Comparison of ENCODE assay signal across 11 cellular contexts in genomic region chr1:56575865-56576264, GRCh38. TPM values are rescaled to one million over a fixed set of nuclear protein-coding genes. Genes with fewer than 3 reads are reported as not detected.
DNase-seq lines count a peak whose midpoint lies in the region; ATAC-seq and TF ChIP-seq lines count a peak whose summit lies in the region.
"Had no signal": no experiment of that assay in that cellular context is flagged by ENCODE, and none has a peak within 500 bp of the region (broad histone marks: within the 10 kb centered on the region; RNA-seq: fewer than 3 reads in every experiment).

No MANE protein-coding gene starts in this region.

- no peak for ATAC-seq in stimulated activated naive CD8-positive, alpha-beta T cell treated with anti-CD3 and anti-CD28 coated beads, Interleukin-15, amount 100 ng/mL, for 72 hours
- ATAC-seq in GM19463 (IDR thresholded peaks at IDR 0.05; ENCODE audit: unreplicated experiment): no peak
- ATAC-seq: T-helper 17 cell had no signal

- no peak overlapping the region for H3K9ac ChIP-seq in trophoblast cell (ENCODE audit: low read length)

- no peak overlapping the region for H2BK12ac ChIP-seq in trophoblast cell (ENCODE audit: low read length)

- DNase-seq in AG09309 (ENCODE audit: low read depth) (no peak), OCI-LY7 (ENCODE audit: low spot score) (peak; percentile 35), foreskin fibroblast (no peak), trophoblast cell (peak in 1 of 2 donors; percentile 63), 8988T (no peak), GM20000 (ENCODE audit: low spot score) (no peak)
- DNase-seq in stimulated activated naive CD8-positive, alpha-beta T cell treated with anti-CD3 and anti-CD28 coated beads, Interleukin-15, amount 100 ng/mL, for 72 hours: no peak
- DNase-seq: activated T-cell treated with anti-CD3 and anti-CD28 coated beads for 4 hours, T-helper 17 cell had no signal

- no peak overlapping the region for H3K18ac ChIP-seq in trophoblast cell (ENCODE audit: low read length)

- H4K20me1 ChIP-seq in OCI-LY7 (ENCODE audit: insufficient read depth, low read length): no peaks in the 10 kb centered on the region

- no peak overlapping the region for H2BK120ac ChIP-seq in trophoblast cell (ENCODE audit: insufficient read depth, low read length, poor library complexity)

- no peak overlapping the region for H2BK5ac ChIP-seq in trophoblast cell (ENCODE audit: low read depth, low read length, poor library complexity)

- H2AFZ ChIP-seq in OCI-LY7 (ENCODE audit: low read length) (no peak overlapping the region), trophoblast cell (ENCODE audit: insufficient read depth, low read length, poor library complexity) (no peak overlapping the region)

- H3K79me2 ChIP-seq in OCI-LY7 (ENCODE audit: insufficient read depth, low read depth, low read length) (no peaks in the 10 kb centered on the region), trophoblast cell (ENCODE audit: control insufficient read depth, insufficient read depth, low read length, poor library complexity) (peaks cover 45% of the 10 kb centered on the region)

- H3K27me3 Mint-ChIP-seq in stimulated activated naive CD8-positive, alpha-beta T cell treated with anti-CD3 and anti-CD28 coated beads, Interleukin-15, amount 100 ng/mL, for 72 hours: peaks cover 52% of the 10 kb centered on the region

- H3K4me3 Mint-ChIP-seq in stimulated activated naive CD8-positive, alpha-beta T cell treated with anti-CD3 and anti-CD28 coated beads, Interleukin-15, amount 100 ng/mL, for 72 hours: no peak overlapping the region
- H3K4me3 Mint-ChIP-seq: central memory CD8-positive, alpha-beta T cell; T-helper 17 cell had no signal

- TF ChIP-seq CTCF in AG09309 (IDR thresholded peaks at IDR 0.05; ENCODE audit: control insufficient read depth, insufficient read depth, low read depth, low read length, missing control alignments) (no peak), OCI-LY7 (conservative IDR thresholded peaks at IDR 0.05; ENCODE audit: low read length) (no peak), foreskin fibroblast (IDR thresholded peaks at IDR 0.05; ENCODE audit: low read depth, low read length) (no peak), GM20000 (IDR thresholded peaks at IDR 0.05; ENCODE audit: extremely low read depth, missing control alignments) (no peak)

- H4K91ac ChIP-seq in trophoblast cell (ENCODE audit: low read depth, low read length): no peak overlapping the region

- no peak overlapping the region for H3K27ac ChIP-seq in OCI-LY7 (ENCODE audit: low read depth, low read length, poor library complexity, severe bottlenecking)
- no peak overlapping the region for H3K27ac ChIP-seq in trophoblast cell (ENCODE audit: low read depth, low read length)

- H3K79me1 ChIP-seq in trophoblast cell (ENCODE audit: low read length): peaks cover 28% of the 10 kb centered on the region

- no peak overlapping the region for H3K23ac ChIP-seq in trophoblast cell (ENCODE audit: low read length)

- no peaks in the 10 kb centered on the region for H3K9me3 Mint-ChIP-seq in stimulated activated naive CD8-positive, alpha-beta T cell treated with anti-CD3 and anti-CD28 coated beads, Interleukin-15, amount 100 ng/mL, for 72 hours
- H3K9me3 Mint-ChIP-seq: central memory CD8-positive, alpha-beta T cell had no signal

- H4K12ac ChIP-seq in trophoblast cell (ENCODE audit: low read depth, low read length): no peak overlapping the region

- H3K4me3 ChIP-seq in AG09309 (ENCODE audit: control insufficient read depth, low read depth, low read length): peak overlapping the region; percentile 91
- H3K4me3 ChIP-seq in OCI-LY7 (ENCODE audit: low read depth, low read length, poor library complexity, severe bottlenecking): no peak overlapping the region
- H3K4me3 ChIP-seq in foreskin fibroblast (ENCODE audit: low read depth in 1 of 2, low read length in 2 of 2): peak overlapping the region; percentile 79 to 99
- H3K4me3 ChIP-seq in trophoblast cell (ENCODE audit: low read depth, low read length): no peak overlapping the region

- H3K27me3 ChIP-seq in trophoblast cell (ENCODE audit: insufficient read depth, low read length): no peaks in the 10 kb centered on the region

- no peaks in the 10 kb centered on the region for H3K36me3 ChIP-seq in OCI-LY7 (ENCODE audit: insufficient read depth, low read length)
- H3K36me3 ChIP-seq in trophoblast cell (ENCODE audit: control insufficient read depth in 1 of 2, insufficient read depth in 2 of 2, low read length in 2 of 2): peaks cover 11 to 12% of the 10 kb centered on the region in 2 experiments

- POLR2A ChIA-PET in OCI-LY7 (lab: Charles Lee): interaction anchor here (1.2 to 4.3 kb wide), 7 partner anchors 11 to 256 kb away, joined by 4 to 30 read pairs (median 7); no protein-coding TSS in a partner anchor

- no TSS peak for BruUV-seq in OCI-LY7 (replicated peaks; lab: Mats Ljungman, UMichigan)

- no CpG with 5 or more reads among the region's 3 CpGs for WGBS in trophoblast cell (ENCODE audit: extremely low coverage, insufficient coverage, insufficient read length)

- H4K8ac ChIP-seq in trophoblast cell (ENCODE audit: low read depth, low read length): no peak overlapping the region

- CTCF ChIA-PET in OCI-LY7 (lab: Charles Lee; ENCODE audit: unreplicated experiment): interaction anchor here (2.0 kb wide), 1 partner anchor 9 kb away, joined by 9 read pairs; no protein-coding TSS in a partner anchor

- no peak overlapping the region for H2AK5ac ChIP-seq in trophoblast cell (ENCODE audit: low read length)

- H3K9me3 ChIP-seq in OCI-LY7 (ENCODE audit: low read length) (no peaks in the 10 kb centered on the region), trophoblast cell (ENCODE audit: insufficient read depth, low read depth, low read length) (no peaks in the 10 kb centered on the region)

- H3K4me1 ChIP-seq in OCI-LY7 (ENCODE audit: insufficient read depth, low read length, poor library complexity, severe bottlenecking) (peaks cover 69% of the 10 kb centered on the region), trophoblast cell (ENCODE audit: control insufficient read depth in 1 of 2, insufficient read depth in 2 of 2, low read length in 2 of 2) (peaks cover 9 to 19% of the 10 kb centered on the region in 2 experiments)

- no peak overlapping the region for H3K27ac Mint-ChIP-seq in stimulated activated naive CD8-positive, alpha-beta T cell treated with anti-CD3 and anti-CD28 coated beads, Interleukin-15, amount 100 ng/mL, for 72 hours
- H3K27ac Mint-ChIP-seq: T-helper 17 cell had no signal

- no peaks in the 10 kb centered on the region for H3K9me2 ChIP-seq in OCI-LY7 (ENCODE audit: insufficient read depth, low read length)

- H3K4ac ChIP-seq in trophoblast cell (ENCODE audit: low read depth, low read length): no peak overlapping the region

- H3K4me1 Mint-ChIP-seq in stimulated activated naive CD8-positive, alpha-beta T cell treated with anti-CD3 and anti-CD28 coated beads, Interleukin-15, amount 100 ng/mL, for 72 hours: peaks cover 15% of the 10 kb centered on the region
- H3K4me1 Mint-ChIP-seq: central memory CD8-positive, alpha-beta T cell had no signal

- intact Hi-C loops in OCI-LY7 (cut with micrococcal nuclease; ENCODE audit: unreplicated experiment): no loop called here

- peak overlapping the region; percentile 73 for H3K4me2 ChIP-seq in OCI-LY7 (ENCODE audit: low read length)
- peak overlapping the region; percentile 68 for H3K4me2 ChIP-seq in trophoblast cell (ENCODE audit: low read length)

- H3K14ac ChIP-seq in trophoblast cell (ENCODE audit: low read length): no peak overlapping the region

RNA-seq across cellular contexts. Expression of gene PLPP3, which starts 3.5 kb away (rescaled TPM):
- total RNA-seq in OCI-LY7 (2014; rRNA removed; shearing (Covaris generic)): 0.92 and 1.4 TPM in 2 replicates
- total RNA-seq in OCI-LY7 (2022): 1.7 and 2.4 TPM in 2 replicates
- 289 and 308 TPM in 2 replicates for polyA plus RNA-seq in trophoblast cell (2013)

Comparison
In these comparisons a context has a peak if more than half of its experiments do, and no peak if none do; other contexts are left out.
1. H3K4me3 ChIP-seq: peak in AG09309 (single experiment) and foreskin fibroblast (2 of 2); none in OCI-LY7 (single experiment) and trophoblast cell (single experiment).